Comparison of ENCODE assay signal across 1 cellular context in the genomic region with DNA sequence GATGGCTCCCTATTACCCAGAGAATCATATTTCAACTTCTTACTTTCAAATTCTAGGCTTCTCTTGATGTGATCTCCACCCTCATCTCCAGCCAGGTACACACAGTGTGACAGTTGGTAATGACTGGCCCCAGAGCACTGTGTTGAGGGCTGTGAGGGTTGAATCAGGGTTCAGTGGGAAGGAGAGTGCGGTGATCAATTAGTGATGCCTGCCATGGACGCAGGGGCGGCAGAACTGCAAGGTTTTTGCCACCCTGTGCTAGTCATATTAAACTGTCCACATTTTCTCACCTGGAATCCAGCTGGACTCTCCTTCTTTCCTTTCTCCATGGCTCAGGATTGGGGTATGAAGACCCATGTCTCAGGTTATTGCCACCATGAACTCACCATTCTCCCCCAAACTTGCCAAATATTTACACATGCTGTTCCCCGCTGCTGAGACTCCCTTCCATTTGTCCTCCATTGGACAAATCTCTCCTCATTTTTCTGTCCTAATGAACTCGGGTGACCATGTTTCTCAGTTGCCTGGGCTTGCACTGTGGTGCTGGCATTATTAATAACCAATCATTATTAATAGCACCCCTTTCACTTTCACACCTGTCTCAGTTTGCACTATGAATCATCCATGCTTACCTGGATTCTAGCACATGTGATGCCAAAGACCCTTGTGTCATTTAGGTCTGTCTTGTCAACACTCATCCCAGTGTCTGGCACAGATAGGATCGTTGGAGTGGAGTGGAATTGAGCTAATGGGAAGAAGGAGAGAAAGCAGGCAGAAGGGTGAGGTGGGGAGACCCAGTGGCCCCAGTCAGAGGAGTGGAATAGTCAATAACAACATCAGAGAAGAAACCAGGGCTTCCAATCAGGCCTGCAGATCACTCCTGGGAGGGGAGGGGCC.
TF ChIP-seq lines count a peak whose summit lies in the region.

No MANE protein-coding gene starts in this region.

TF ChIP-seq in HepG2, 621 proteins besides CTCF, POLR2A, EP300 and RAD21:
- TF ChIP-seq HDAC1 (CRISPR knock-in tag; IDR thresholded peaks at IDR 0.05), result 0 out of 2 replicates have a peak, but pooled peaks have one; percentile 19
- TF ChIP-seq, protein P1, sequence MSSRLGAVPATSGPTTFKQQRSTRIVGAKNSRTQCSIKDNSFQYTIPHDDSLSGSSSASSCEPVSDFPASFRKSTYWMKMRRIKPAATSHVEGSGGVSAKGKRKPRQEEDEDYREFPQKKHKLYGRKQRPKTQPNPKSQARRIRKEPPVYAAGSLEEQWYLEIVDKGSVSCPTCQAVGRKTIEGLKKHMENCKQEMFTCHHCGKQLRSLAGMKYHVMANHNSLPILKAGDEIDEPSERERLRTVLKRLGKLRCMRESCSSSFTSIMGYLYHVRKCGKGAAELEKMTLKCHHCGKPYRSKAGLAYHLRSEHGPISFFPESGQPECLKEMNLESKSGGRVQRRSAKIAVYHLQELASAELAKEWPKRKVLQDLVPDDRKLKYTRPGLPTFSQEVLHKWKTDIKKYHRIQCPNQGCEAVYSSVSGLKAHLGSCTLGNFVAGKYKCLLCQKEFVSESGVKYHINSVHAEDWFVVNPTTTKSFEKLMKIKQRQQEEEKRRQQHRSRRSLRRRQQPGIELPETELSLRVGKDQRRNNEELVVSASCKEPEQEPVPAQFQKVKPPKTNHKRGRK (CRISPR knock-in tag; IDR thresholded peaks at IDR 0.05), result no peak
- TF ChIP-seq, protein P2, sequence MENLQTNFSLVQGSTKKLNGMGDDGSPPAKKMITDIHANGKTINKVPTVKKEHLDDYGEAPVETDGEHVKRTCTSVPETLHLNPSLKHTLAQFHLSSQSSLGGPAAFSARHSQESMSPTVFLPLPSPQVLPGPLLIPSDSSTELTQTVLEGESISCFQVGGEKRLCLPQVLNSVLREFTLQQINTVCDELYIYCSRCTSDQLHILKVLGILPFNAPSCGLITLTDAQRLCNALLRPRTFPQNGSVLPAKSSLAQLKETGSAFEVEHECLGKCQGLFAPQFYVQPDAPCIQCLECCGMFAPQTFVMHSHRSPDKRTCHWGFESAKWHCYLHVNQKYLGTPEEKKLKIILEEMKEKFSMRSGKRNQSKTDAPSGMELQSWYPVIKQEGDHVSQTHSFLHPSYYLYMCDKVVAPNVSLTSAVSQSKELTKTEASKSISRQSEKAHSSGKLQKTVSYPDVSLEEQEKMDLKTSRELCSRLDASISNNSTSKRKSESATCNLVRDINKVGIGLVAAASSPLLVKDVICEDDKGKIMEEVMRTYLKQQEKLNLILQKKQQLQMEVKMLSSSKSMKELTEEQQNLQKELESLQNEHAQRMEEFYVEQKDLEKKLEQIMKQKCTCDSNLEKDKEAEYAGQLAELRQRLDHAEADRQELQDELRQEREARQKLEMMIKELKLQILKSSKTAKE (CRISPR knock-in tag; IDR thresholded peaks at IDR 0.05; ENCODE audit: borderline replicate concordance), result 0 out of 2 replicates have a peak, but pooled peaks have one; percentile 17
TF ChIP-seq in HepG2: peak in this region for 2.
